ENCODE assay signal across 20 cellular contexts in the genomic region with DNA sequence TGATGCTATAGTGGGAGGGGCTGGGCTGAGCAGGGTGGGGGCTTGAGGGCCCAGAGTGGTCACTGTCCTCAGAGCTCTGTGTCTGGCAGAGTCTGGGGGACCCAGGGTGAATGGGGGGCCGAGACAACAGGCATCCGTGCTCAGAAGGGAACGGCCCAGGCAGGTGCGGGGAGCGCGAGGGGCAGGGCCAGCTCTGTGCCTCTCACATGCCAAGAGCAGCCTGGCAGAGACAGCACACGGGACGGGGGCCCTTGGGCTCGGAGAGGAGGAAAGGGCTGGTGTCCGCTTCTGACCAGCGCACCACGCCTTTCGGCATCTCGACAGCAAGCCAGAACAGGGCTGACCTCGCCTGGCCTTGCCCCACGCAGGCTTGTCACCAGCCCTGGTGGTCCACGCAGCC. TPM values are rescaled to one million over a fixed set of nuclear protein-coding genes. Genes with fewer than 3 reads are reported as not detected.
"Had no signal": no experiment of that assay in that cellular context is flagged by ENCODE, and none has a peak within 500 bp of the region (broad histone marks: within the 10 kb centered on the region; RNA-seq: fewer than 3 reads in every experiment).

No MANE protein-coding gene starts in this region.

- H3K9me3 Mint-ChIP-seq: activated CD4-positive, alpha-beta memory T cell treated with anti-CD3 and anti-CD28 coated beads, Interleukin-2, amount 10 ng/mL, durations not matched to agents 7 days and 5 days; activated naive CD4-positive, alpha-beta T cell treated with anti-CD3 and anti-CD28 coated beads, Interleukin-2, amount 50 U/mL, for 24 hours; central memory CD8-positive, alpha-beta T cell; dendritic cell treated with granulocyte-macrophage colony-stimulating factor and Interleukin-4, amounts not matched to agents 40 ng/mL and 50 ng/mL, for 4 days; WTC11 had no signal

- H3K36me3 ChIP-seq: pancreas, suprapubic skin, upper lobe of left lung had no signal

- ATAC-seq: naive thymus-derived CD4-positive, alpha-beta T cell; stimulated activated naive CD8-positive, alpha-beta T cell treated with anti-CD3 and anti-CD28 coated beads, Interleukin-15, Interleukin-2, amounts not matched to agents 100 U/mL and 50 U/mL, for 24 hours had no signal

- H3K9me3 ChIP-seq: body of pancreas, mucosa of descending colon, pancreas, suprapubic skin, upper lobe of left lung had no signal

- H3K27ac ChIP-seq: body of pancreas, pancreas, suprapubic skin had no signal

- H3K27me3 ChIP-seq: body of pancreas, pancreas, upper lobe of left lung had no signal

- DNase-seq: activated CD4-positive, alpha-beta memory T cell treated with anti-CD3 and anti-CD28 coated beads, Interleukin-2, amount 10 ng/mL, durations not matched to agents 7 days and 5 days; activated CD4-positive, alpha-beta T cell treated with anti-CD3 and anti-CD28 coated beads for 4 hours; activated effector memory CD4-positive, alpha-beta T cell treated with anti-CD3 and anti-CD28 coated beads, Interleukin-2, amount 50 U/mL, for 16 hours; activated T-cell treated with anti-CD3 and anti-CD28 coated beads, Interleukin-2, amount 50 U/mL, for 48 hours; mammary epithelial cell; mucosa of descending colon; naive thymus-derived CD4-positive, alpha-beta T cell; pancreas; small intestine; stimulated activated CD4-positive, alpha-beta T cell treated with anti-CD3 and anti-CD28 coated beads, Interleukin-4, amount 100 ng/mL, for 24 hours; stimulated activated naive CD8-positive, alpha-beta T cell treated with anti-CD3 and anti-CD28 coated beads, Interleukin-15, Interleukin-2, amounts not matched to agents 100 U/mL and 50 U/mL, for 24 hours; T-helper 2 cell had no signal

- H3K27ac Mint-ChIP-seq: activated CD4-positive, alpha-beta memory T cell treated with anti-CD3 and anti-CD28 coated beads, Interleukin-2, amount 10 ng/mL, durations not matched to agents 7 days and 5 days; activated naive CD4-positive, alpha-beta T cell treated with anti-CD3 and anti-CD28 coated beads, Interleukin-2, amount 50 U/mL, for 24 hours; WTC11 had no signal

- FAIRE-seq: pancreas, small intestine, TTC549 had no signal

- H3K27me3 Mint-ChIP-seq: activated naive CD4-positive, alpha-beta T cell treated with anti-CD3 and anti-CD28 coated beads, Interleukin-2, amount 50 U/mL, for 24 hours; central memory CD8-positive, alpha-beta T cell had no signal

- H3K36me3 Mint-ChIP-seq: activated naive CD4-positive, alpha-beta T cell treated with anti-CD3 and anti-CD28 coated beads, Interleukin-2, amount 50 U/mL, for 24 hours; naive thymus-derived CD4-positive, alpha-beta T cell; WTC11 had no signal

- H3K4me3 ChIP-seq: body of pancreas, mucosa of descending colon, pancreas, suprapubic skin, upper lobe of left lung had no signal

- H3K4me3 Mint-ChIP-seq: activated CD4-positive, alpha-beta memory T cell treated with anti-CD3 and anti-CD28 coated beads, Interleukin-2, amount 10 ng/mL, durations not matched to agents 7 days and 5 days; activated naive CD4-positive, alpha-beta T cell treated with anti-CD3 and anti-CD28 coated beads, Interleukin-2, amount 50 U/mL, for 24 hours; dendritic cell treated with granulocyte-macrophage colony-stimulating factor and Interleukin-4, amounts not matched to agents 40 ng/mL and 50 ng/mL, for 4 days; WTC11 had no signal

- H3K4me1 ChIP-seq: body of pancreas, pancreas, suprapubic skin had no signal

RNA-seq across cellular contexts. Expression of a gene that starts 13.4 kb away (rescaled TPM):
- total RNA-seq: body of pancreas had no signal
